2 cellular contexts compared by ENCODE assay signal in the genomic region with DNA sequence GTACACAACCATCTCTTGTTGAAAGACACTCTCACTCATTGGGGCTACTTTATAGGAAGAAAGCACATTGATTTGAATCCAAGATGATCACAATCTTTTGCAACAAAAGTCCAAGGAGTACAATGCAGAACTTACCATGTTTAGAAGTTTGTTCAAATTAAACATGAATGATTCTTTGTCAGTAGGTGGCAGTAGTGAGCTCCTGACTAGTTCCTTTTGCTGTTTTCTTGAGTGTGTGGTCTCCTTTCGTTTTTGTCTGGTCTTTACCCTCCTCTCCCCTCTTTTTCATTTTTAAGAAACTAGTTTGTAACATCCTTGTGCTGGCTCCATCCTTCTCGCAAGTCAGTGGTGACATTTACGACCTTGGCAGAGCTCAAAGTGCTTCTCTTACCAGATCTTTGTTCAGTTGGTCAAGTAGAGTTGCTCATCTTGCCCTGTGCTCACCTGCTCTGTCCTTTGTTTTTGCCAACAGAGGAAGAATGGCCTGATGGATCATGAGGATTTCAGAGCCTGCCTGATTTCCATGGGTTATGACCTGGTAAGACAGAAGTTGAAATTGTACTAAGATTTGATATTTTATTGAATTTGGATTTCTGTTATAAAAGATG.
A peak's percentile ranks its signal among the peaks of the same experiment; 100 is the strongest.
TF ChIP-seq lines count a peak whose summit lies in the region.

No MANE protein-coding gene starts in this region.

TF ChIP-seq in endothelial cell of umbilical vein, 7 proteins besides CTCF, POLR2A, EP300 and RAD21 (continued from another document):
- TF ChIP-seq MYC (IDR thresholded peaks at IDR 0.05; ENCODE audit: low read depth, low read length) = no peak
- TF ChIP-seq EZH2 (IDR thresholded peaks at IDR 0.05; ENCODE audit: borderline replicate concordance, low read depth, low read length, severe bottlenecking) = no peak
- no peak for TF ChIP-seq POLR2AphosphoS5 (IDR thresholded peaks at IDR 0.05; ENCODE audit: insufficient read depth, low read depth, low read length)
- TF ChIP-seq JUN (IDR thresholded peaks at IDR 0.05; ENCODE audit: borderline replicate concordance, insufficient read depth, insufficient read length, low read depth) = no peak
- no peak for TF ChIP-seq GATA2 (IDR thresholded peaks at IDR 0.05; ENCODE audit: insufficient read depth, insufficient read length, low read depth, low read length)
- TF ChIP-seq, protein P1, sequence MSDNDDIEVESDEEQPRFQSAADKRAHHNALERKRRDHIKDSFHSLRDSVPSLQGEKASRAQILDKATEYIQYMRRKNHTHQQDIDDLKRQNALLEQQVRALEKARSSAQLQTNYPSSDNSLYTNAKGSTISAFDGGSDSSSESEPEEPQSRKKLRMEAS (IDR thresholded peaks at IDR 0.05; ENCODE audit: insufficient read depth, insufficient read length) = no peak
TF ChIP-seq in endothelial cell of umbilical vein: peak in this region for 0.

TF ChIP-seq in neural cell, 6 proteins besides CTCF, POLR2A, EP300 and RAD21:
- TF ChIP-seq, protein P2, sequence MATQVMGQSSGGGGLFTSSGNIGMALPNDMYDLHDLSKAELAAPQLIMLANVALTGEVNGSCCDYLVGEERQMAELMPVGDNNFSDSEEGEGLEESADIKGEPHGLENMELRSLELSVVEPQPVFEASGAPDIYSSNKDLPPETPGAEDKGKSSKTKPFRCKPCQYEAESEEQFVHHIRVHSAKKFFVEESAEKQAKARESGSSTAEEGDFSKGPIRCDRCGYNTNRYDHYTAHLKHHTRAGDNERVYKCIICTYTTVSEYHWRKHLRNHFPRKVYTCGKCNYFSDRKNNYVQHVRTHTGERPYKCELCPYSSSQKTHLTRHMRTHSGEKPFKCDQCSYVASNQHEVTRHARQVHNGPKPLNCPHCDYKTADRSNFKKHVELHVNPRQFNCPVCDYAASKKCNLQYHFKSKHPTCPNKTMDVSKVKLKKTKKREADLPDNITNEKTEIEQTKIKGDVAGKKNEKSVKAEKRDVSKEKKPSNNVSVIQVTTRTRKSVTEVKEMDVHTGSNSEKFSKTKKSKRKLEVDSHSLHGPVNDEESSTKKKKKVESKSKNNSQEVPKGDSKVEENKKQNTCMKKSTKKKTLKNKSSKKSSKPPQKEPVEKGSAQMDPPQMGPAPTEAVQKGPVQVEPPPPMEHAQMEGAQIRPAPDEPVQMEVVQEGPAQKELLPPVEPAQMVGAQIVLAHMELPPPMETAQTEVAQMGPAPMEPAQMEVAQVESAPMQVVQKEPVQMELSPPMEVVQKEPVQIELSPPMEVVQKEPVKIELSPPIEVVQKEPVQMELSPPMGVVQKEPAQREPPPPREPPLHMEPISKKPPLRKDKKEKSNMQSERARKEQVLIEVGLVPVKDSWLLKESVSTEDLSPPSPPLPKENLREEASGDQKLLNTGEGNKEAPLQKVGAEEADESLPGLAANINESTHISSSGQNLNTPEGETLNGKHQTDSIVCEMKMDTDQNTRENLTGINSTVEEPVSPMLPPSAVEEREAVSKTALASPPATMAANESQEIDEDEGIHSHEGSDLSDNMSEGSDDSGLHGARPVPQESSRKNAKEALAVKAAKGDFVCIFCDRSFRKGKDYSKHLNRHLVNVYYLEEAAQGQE (IDR thresholded peaks at IDR 0.05; ENCODE audit: borderline replicate concordance) = no peak
- TF ChIP-seq SMC3 (conservative IDR thresholded peaks at IDR 0.05; ENCODE audit: poor library complexity) = peak; percentile 64
- no peak for TF ChIP-seq MXI1 (conservative IDR thresholded peaks at IDR 0.05; ENCODE audit: poor library complexity, severe bottlenecking)
TF ChIP-seq in neural cell: peak in this region for 1.
